Comparison of ENCODE assay signal across 1 cellular context in the genomic region with DNA sequence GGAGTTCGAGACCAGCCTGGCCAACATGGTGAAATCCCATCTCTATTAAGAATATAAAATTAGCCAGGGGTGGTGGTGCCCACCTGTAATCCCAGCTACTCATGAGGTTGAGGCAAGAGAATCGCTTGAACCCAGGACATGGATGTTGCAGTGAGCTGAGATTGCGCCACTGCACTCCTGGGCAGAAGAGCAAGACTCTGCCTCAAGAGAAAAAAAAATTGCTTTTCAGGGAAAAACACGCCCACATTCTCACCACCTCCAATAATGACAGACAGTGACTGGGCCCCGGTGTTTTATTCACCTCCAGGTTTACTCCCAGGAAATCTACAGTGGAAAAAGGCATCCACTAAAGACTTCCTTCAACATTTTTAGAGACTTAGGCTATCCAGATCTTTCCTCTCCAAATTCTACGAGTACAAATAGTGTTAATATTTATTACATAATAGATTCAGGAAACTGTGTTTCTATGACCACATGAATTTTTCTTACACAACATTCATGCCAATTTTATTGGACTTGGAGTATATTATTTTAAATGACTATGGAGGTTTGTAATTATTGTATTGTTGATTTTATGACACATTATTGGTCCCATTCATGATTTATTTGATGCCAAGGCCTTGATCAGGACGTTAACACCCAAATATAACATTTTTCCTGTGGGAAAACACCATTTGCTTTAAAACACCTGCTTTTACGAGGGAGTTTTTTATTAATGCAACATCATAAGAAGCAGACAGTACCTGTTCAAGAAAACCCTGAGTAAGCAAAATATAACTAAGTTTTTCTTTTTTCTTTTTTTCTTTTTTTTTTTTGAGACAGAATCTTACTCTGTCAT.
TF ChIP-seq lines count a peak whose summit lies in the region.

No MANE protein-coding gene starts in this region.

TF ChIP-seq in HEK293, 187 proteins besides CTCF, POLR2A, EP300 and RAD21:
- TF ChIP-seq KLF10 (tag by site-specific recombination; IDR thresholded peaks at IDR 0.05): no peak
- no peak for TF ChIP-seq EGR2 (tag by site-specific recombination; IDR thresholded peaks at IDR 0.05; ENCODE audit: low read depth)
- 0 out of 2 replicates have a peak, but pooled peaks have one; percentile 7 for TF ChIP-seq PRDM6 (tag by site-specific recombination; IDR thresholded peaks at IDR 0.05)
